In genomic region chrX:112846787-112847186, GRCh38 we compare ENCODE assay signal across 19 cellular contexts.
"Had no signal": no experiment of that assay in that cellular context is flagged by ENCODE, and none has a peak within 500 bp of the region (broad histone marks: within the 10 kb centered on the region; RNA-seq: fewer than 3 reads in every experiment).

No MANE protein-coding gene starts in this region.

- H3K27ac Mint-ChIP-seq: activated CD4-positive, alpha-beta memory T cell treated with anti-CD3 and anti-CD28 coated beads for 36 hours; activated naive CD4-positive, alpha-beta T cell treated with anti-CD3 and anti-CD28 coated beads, Interleukin-2, amount 50 U/mL, for 24 hours; activated naive CD8-positive, alpha-beta T cell treated with anti-CD3 and anti-CD28 coated beads, Interleukin-2, amount 50 U/mL, for 24 hours; activated T-cell treated with anti-CD3 and anti-CD28 coated beads, Interleukin-2, amount 50 U/mL, for 24 hours; naive thymus-derived CD8-positive, alpha-beta T cell; stimulated activated naive B cell treated with anti-CD40 and anti-IgM and Interleukin-4, amounts not matched to agents 10 μg/mL and 1 μg/mL and 100 μg/mL, for 72 hours had no signal

- H3K27ac ChIP-seq: coronary artery, dorsolateral prefrontal cortex, ovary, psoas muscle, suprapubic skin, tibial artery had no signal

- H3K9me3 Mint-ChIP-seq: activated CD4-positive, alpha-beta memory T cell treated with anti-CD3 and anti-CD28 coated beads for 36 hours; activated naive CD4-positive, alpha-beta T cell treated with anti-CD3 and anti-CD28 coated beads, Interleukin-2, amount 50 U/mL, for 24 hours; activated naive CD8-positive, alpha-beta T cell treated with anti-CD3 and anti-CD28 coated beads, Interleukin-2, amount 50 U/mL, for 24 hours; activated T-cell treated with anti-CD3 and anti-CD28 coated beads, Interleukin-2, amount 50 U/mL, for 24 hours; naive thymus-derived CD8-positive, alpha-beta T cell; stimulated activated naive B cell treated with anti-CD40 and anti-IgM and Interleukin-4, amounts not matched to agents 10 μg/mL and 1 μg/mL and 100 μg/mL, for 72 hours had no signal

- H3K4me3 ChIP-seq: coronary artery, dorsolateral prefrontal cortex, ovary, psoas muscle, stomach, suprapubic skin, tibial artery had no signal

- DNase-seq: activated CD4-positive, alpha-beta memory T cell treated with anti-CD3 and anti-CD28 coated beads for 36 hours; activated CD4-positive, alpha-beta T cell treated with anti-CD3 and anti-CD28 coated beads for 4 hours; activated CD8-positive, alpha-beta memory T cell treated with anti-CD3 and anti-CD28 coated beads, Interleukin-2, amount 50 U/mL, for 48 hours; activated gamma-delta T cell treated with Interleukin-2 at 50 U/mL for 16 hours; activated naive CD8-positive, alpha-beta T cell treated with anti-CD3 and anti-CD28 coated beads, Interleukin-2, amount 50 U/mL, for 24 hours; activated T-cell treated with anti-CD3 and anti-CD28 coated beads, Interleukin-2, amount 50 U/mL, for 24 hours; dorsolateral prefrontal cortex; effector memory CD4-positive, alpha-beta T cell; naive thymus-derived CD8-positive, alpha-beta T cell; psoas muscle; stimulated activated CD4-positive, alpha-beta T cell treated with anti-CD3 and anti-CD28 coated beads, Interleukin-15, amount 100 ng/mL, for 24 hours; stimulated activated CD4-positive, alpha-beta T cell treated with anti-CD3 and anti-CD28 coated beads, Interleukin-2, amount 100 ng/mL, for 24 hours; stimulated activated naive B cell treated with anti-CD40 and anti-IgM and Interleukin-4, amounts not matched to agents 10 μg/mL and 1 μg/mL and 100 μg/mL, for 72 hours; stomach; tibial artery had no signal

- H3K4me3 Mint-ChIP-seq: activated CD4-positive, alpha-beta memory T cell treated with anti-CD3 and anti-CD28 coated beads for 36 hours; activated naive CD4-positive, alpha-beta T cell treated with anti-CD3 and anti-CD28 coated beads, Interleukin-2, amount 50 U/mL, for 24 hours; activated naive CD8-positive, alpha-beta T cell treated with anti-CD3 and anti-CD28 coated beads, Interleukin-2, amount 50 U/mL, for 24 hours; activated T-cell treated with anti-CD3 and anti-CD28 coated beads, Interleukin-2, amount 50 U/mL, for 24 hours; naive thymus-derived CD8-positive, alpha-beta T cell; stimulated activated naive B cell treated with anti-CD40 and anti-IgM and Interleukin-4, amounts not matched to agents 10 μg/mL and 1 μg/mL and 100 μg/mL, for 72 hours had no signal

- H3K36me3 Mint-ChIP-seq: activated CD4-positive, alpha-beta memory T cell treated with anti-CD3 and anti-CD28 coated beads for 36 hours; activated naive CD4-positive, alpha-beta T cell treated with anti-CD3 and anti-CD28 coated beads, Interleukin-2, amount 50 U/mL, for 24 hours; naive thymus-derived CD8-positive, alpha-beta T cell; stimulated activated naive B cell treated with anti-CD40 and anti-IgM and Interleukin-4, amounts not matched to agents 10 μg/mL and 1 μg/mL and 100 μg/mL, for 72 hours had no signal

- H3K27me3 Mint-ChIP-seq: activated CD4-positive, alpha-beta memory T cell treated with anti-CD3 and anti-CD28 coated beads for 36 hours; activated naive CD4-positive, alpha-beta T cell treated with anti-CD3 and anti-CD28 coated beads, Interleukin-2, amount 50 U/mL, for 24 hours; activated naive CD8-positive, alpha-beta T cell treated with anti-CD3 and anti-CD28 coated beads, Interleukin-2, amount 50 U/mL, for 24 hours; naive thymus-derived CD8-positive, alpha-beta T cell had no signal

- ATAC-seq: activated naive CD8-positive, alpha-beta T cell treated with anti-CD3 and anti-CD28 coated beads, Interleukin-2, amount 50 U/mL, for 24 hours; naive thymus-derived CD8-positive, alpha-beta T cell; psoas muscle; stimulated activated naive B cell treated with anti-CD40 and anti-IgM and Interleukin-4, amounts not matched to agents 10 μg/mL and 1 μg/mL and 100 μg/mL, for 72 hours had no signal

- H3K27me3 ChIP-seq: ovary, suprapubic skin, tibial artery had no signal

- H3K9me3 ChIP-seq: ovary, psoas muscle, stomach, suprapubic skin, tibial artery had no signal

- H3K36me3 ChIP-seq: ovary, stomach, suprapubic skin, tibial artery had no signal

- H3K4me1 ChIP-seq: psoas muscle, tibial artery had no signal
